Comparison of ENCODE assay signal across 9 cellular contexts in genomic region chr5:150777685-150778084, GRCh38. TPM values are rescaled to one million over a fixed set of nuclear protein-coding genes. Genes with fewer than 3 reads are reported as not detected.
A peak's percentile ranks its signal among the peaks of the same experiment; 100 is the strongest.
DNase-seq lines count a peak whose midpoint lies in the region; ATAC-seq and TF ChIP-seq lines count a peak whose summit lies in the region.
"Had no signal": no experiment of that assay in that cellular context is flagged by ENCODE, and none has a peak within 500 bp of the region (broad histone marks: within the 10 kb centered on the region; RNA-seq: fewer than 3 reads in every experiment).

No MANE protein-coding gene starts in this region.

- H3K27ac ChIP-seq in HL-60 (replicated peaks) (no peak overlapping the region), gastroesophageal sphincter (peak overlapping the region; percentile 92 to 96 (median 95)), spleen (peak overlapping the region in 7 of 8 donors; percentile 84 to 96 (median 89))

- TF ChIP-seq CTCF in HL-60 (IDR thresholded peaks at IDR 0.05; ENCODE audit: insufficient read depth, low read length) (no peak), gastroesophageal sphincter (IDR thresholded peaks at IDR 0.05) (no peak), spleen (IDR thresholded peaks at IDR 0.05 in 8 of 11, conservative IDR thresholded peaks at IDR 0.05 in 3 of 11) (no peak)

- WGBS in gastroesophageal sphincter (ENCODE audit: low coverage in 1 of 2), 2 donors = 46 to 53% methylated on average over 2 to 3 of the region's 3 CpGs
- WGBS in spleen, 5 donors = 41 to 61% (median 56%) methylated on average over 3 of the region's 3 CpGs

- no peaks in the 10 kb centered on the region for H3K9me3 ChIP-seq in gastroesophageal sphincter
- H3K9me3 ChIP-seq in spleen = no peaks in the 10 kb centered on the region

- H3K27me3 ChIP-seq in HL-60 (ENCODE audit: insufficient read depth, poor library complexity, severe bottlenecking) = no peaks in the 10 kb centered on the region
- H3K27me3 ChIP-seq in gastroesophageal sphincter = no peaks in the 10 kb centered on the region
- peaks cover 0 to 21% (median 0%) of the 10 kb centered on the region in 7 donors for H3K27me3 ChIP-seq in spleen (replicated peaks in 1 of 7)

- H3K4me3 ChIP-seq in HL-60 (replicated peaks; ENCODE audit: insufficient read depth, low read length) (peak overlapping the region; percentile 93; the same call in 1 of the 2 replicates), gastroesophageal sphincter (peak overlapping the region; percentile 75 to 82), spleen (peak overlapping the region in 4 of 8 donors; percentile 54 to 74 (median 69))

- TF ChIP-seq EP300 in gastroesophageal sphincter (IDR thresholded peaks at IDR 0.05) = no peak

- no peaks in the 10 kb centered on the region for H3K36me3 Mint-ChIP-seq in activated CD4-positive, alpha-beta memory T cell treated with anti-CD3 and anti-CD28 coated beads for 36 hours

- POLR2A ChIA-PET in activated CD4-positive, alpha-beta memory T cell treated with anti-CD3 and anti-CD28 coated beads for 36 hours (lab: Charles Lee) = no interaction called here

- H3K4me1 ChIP-seq in gastroesophageal sphincter (peaks cover 18 to 45% (median 27%) of the 10 kb centered on the region in 3 donors), spleen (peaks cover 18 to 55% (median 44%) of the 10 kb centered on the region in 6 donors)

- intact Hi-C loops in activated CD4-positive, alpha-beta memory T cell treated with anti-CD3 and anti-CD28 coated beads for 36 hours (cut with micrococcal nuclease) = no loop called here
- intact Hi-C loops in spleen (cut with DNase I; ENCODE audit: low total_unique reads) = no loop called here

- peaks cover 2% of the 10 kb centered on the region for H3K27me3 Mint-ChIP-seq in activated CD4-positive, alpha-beta memory T cell treated with anti-CD3 and anti-CD28 coated beads for 36 hours

- H3K36me3 ChIP-seq in gastroesophageal sphincter (no peaks in the 10 kb centered on the region), spleen (no peaks in the 10 kb centered on the region)

- no peaks in the 10 kb centered on the region for H3K9me3 Mint-ChIP-seq in activated CD4-positive, alpha-beta memory T cell treated with anti-CD3 and anti-CD28 coated beads for 36 hours

- H3K4me3 Mint-ChIP-seq in activated CD4-positive, alpha-beta memory T cell treated with anti-CD3 and anti-CD28 coated beads for 36 hours = peak overlapping the region; percentile 99

- no peak for ATAC-seq in gastroesophageal sphincter
- ATAC-seq in GM19023 (IDR thresholded peaks at IDR 0.05; ENCODE audit: unreplicated experiment) = no peak

- H3K27ac Mint-ChIP-seq in activated CD4-positive, alpha-beta memory T cell treated with anti-CD3 and anti-CD28 coated beads for 36 hours = peak overlapping the region; percentile 72

- CTCF ChIA-PET in activated CD4-positive, alpha-beta memory T cell treated with anti-CD3 and anti-CD28 coated beads for 36 hours (lab: Charles Lee) = interaction anchor here (1.4 to 4.0 kb wide), 11 partner anchors 11 to 218 kb away, joined by 4 to 38 read pairs (median 14); partner anchors contain the start of genes DCTN4, IRGM and RBM22

- DNase-seq in HL-60 (ENCODE audit: low read depth in 1 of 2, low spot score in 1 of 2) = no peak
- no peak for DNase-seq in activated CD4-positive, alpha-beta memory T cell treated with anti-CD3 and anti-CD28 coated beads for 36 hours
- no peak for DNase-seq in spleen
- DNase-seq in NCI-H1417 (lab: John Stamatoyannopoulos, UW) = no peak
- no peak for DNase-seq in SKM-1 treated with dmso at 0.1 percent for 144 hours (lab: John Stamatoyannopoulos, UW; ENCODE audit: unreplicated experiment)
- DNase-seq in NCI-H2227 (lab: John Stamatoyannopoulos, UW; ENCODE audit: unreplicated experiment) = no peak
- DNase-seq: NCI-H524 treated with DMSO at 0.1 percent for 48 hours had no signal

- TF ChIP-seq POLR2A in gastroesophageal sphincter (IDR thresholded peaks at IDR 0.05) = no peak
- TF ChIP-seq POLR2A in spleen (IDR thresholded peaks at IDR 0.05) = no peak

- peaks cover 43% of the 10 kb centered on the region for H3K4me1 Mint-ChIP-seq in activated CD4-positive, alpha-beta memory T cell treated with anti-CD3 and anti-CD28 coated beads for 36 hours (ENCODE audit: low read depth)

RNA-seq across cellular contexts. Expression of gene SMIM3, which starts 0.9 kb away (rescaled TPM):
- 10 to 100 TPM; 22.4 to 22.8 TPM for total RNA-seq in activated CD4-positive, alpha-beta memory T cell treated with anti-CD3 and anti-CD28 coated beads for 36 hours
- 10 to 100 TPM; 35.9 to 58.3 (median 47.9) TPM for total RNA-seq in gastroesophageal sphincter
- total RNA-seq in spleen = 10 to 100 TPM; 11.6 to 59.7 (median 36.3) TPM
- 10 to 100 TPM in 2 of 3 donors, 1 to 10 TPM in 1; 8.8 to 12.9 (median 12.2) TPM for polyA plus RNA-seq in spleen

RNA-seq across cellular contexts. Expression of gene DCTN4, which starts 18.9 kb away (rescaled TPM):
- total RNA-seq in activated CD4-positive, alpha-beta memory T cell treated with anti-CD3 and anti-CD28 coated beads for 36 hours = 10 to 100 TPM; 32.2 to 32.9 TPM
- total RNA-seq in gastroesophageal sphincter = 10 to 100 TPM; 49.8 to 78.6 (median 55.2) TPM
- total RNA-seq in spleen = 10 to 100 TPM; 46.5 to 68.7 (median 61.2) TPM
- polyA plus RNA-seq in spleen = 10 to 100 TPM; 11.4 to 15.6 (median 11.8) TPM
